Comparison of ENCODE assay signal across 8 cellular contexts in the genomic region with DNA sequence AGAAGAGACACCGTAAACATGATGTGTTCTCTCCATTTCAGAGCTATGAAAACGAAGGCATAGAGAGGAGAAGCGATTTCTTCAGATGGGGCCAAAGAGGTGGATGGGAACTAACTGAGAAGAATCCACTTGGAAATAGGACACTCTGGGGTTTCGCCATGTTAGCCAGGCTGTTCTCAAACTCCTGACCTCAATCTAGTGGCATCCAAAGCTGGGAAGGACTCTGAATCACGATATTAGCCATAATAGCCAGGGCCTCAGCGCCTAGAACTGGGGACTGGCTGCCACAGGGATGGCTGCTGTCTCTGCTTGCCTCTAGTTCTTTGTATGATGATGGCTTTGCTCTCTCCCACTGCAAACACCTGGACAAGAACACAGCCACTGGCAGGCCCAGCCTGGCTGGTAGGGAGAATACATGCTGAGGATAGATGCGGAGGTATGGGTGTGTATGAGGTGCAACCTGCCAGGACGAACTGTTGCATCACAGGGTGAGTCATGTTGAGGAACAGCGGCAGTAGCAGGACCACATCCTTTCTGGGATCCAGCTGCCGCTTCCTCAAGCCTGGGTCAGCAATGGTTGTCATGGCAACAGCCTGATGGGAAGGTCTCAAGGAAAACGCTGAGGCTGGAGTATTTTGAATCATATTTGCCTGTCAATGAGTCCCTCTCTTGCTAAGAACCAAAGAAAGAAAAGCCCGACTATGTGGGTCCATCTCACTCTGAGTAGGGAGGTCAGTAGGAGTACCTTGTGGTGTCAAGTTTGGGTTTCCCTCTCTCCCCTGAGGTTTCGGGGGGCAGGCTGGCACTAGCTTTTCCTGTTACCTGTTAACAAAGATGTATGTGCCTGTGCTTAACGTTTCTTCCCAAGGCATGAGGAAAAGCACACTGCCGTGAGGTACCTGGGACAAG. TPM values are rescaled to one million over a fixed set of nuclear protein-coding genes. Genes with fewer than 3 reads are reported as not detected.
DNase-seq lines count a peak whose midpoint lies in the region; ATAC-seq and TF ChIP-seq lines count a peak whose summit lies in the region.

No MANE protein-coding gene starts in this region.

- H3K4me3 Mint-ChIP-seq in activated CD4-positive, alpha-beta T cell treated with anti-CD3 and anti-CD28 coated beads for 36 hours: no peak overlapping the region

- H3K4me1 Mint-ChIP-seq in activated CD4-positive, alpha-beta T cell treated with anti-CD3 and anti-CD28 coated beads for 36 hours: peaks cover 9% of the 10 kb centered on the region

- CTCF ChIA-PET in activated CD4-positive, alpha-beta T cell treated with anti-CD3 and anti-CD28 coated beads for 36 hours (lab: Charles Lee): interaction anchor here (0.6 to 1.1 kb wide), 4 partner anchors 8 to 183 kb away, joined by 3 to 4 read pairs (median 3); no protein-coding TSS in a partner anchor
- CTCF ChIA-PET in GM10248 (lab: Yijun Ruan, JAX): interaction anchor here (0.8 to 1.4 kb wide), 2 partner anchors 15 to 35 kb away, joined by 3 to 5 read pairs; no protein-coding TSS in a partner anchor

- ATAC-seq in activated CD4-positive, alpha-beta T cell treated with anti-CD3 and anti-CD28 coated beads for 36 hours: peak; percentile 88
- ATAC-seq in left lobe of liver (peak; percentile 18), HG02678 (IDR thresholded peaks at IDR 0.05; ENCODE audit: unreplicated experiment) (no peak)

- TF ChIP-seq CTCF in GM10248 (IDR thresholded peaks at IDR 0.05; ENCODE audit: control extremely low read depth, extremely low read depth, low read depth, missing control alignments): no peak

- no peak overlapping the region for H3K27ac Mint-ChIP-seq in activated CD4-positive, alpha-beta T cell treated with anti-CD3 and anti-CD28 coated beads for 36 hours

- peaks cover 20% of the 10 kb centered on the region for H3K27me3 Mint-ChIP-seq in activated CD4-positive, alpha-beta T cell treated with anti-CD3 and anti-CD28 coated beads for 36 hours

- DNase-seq in activated CD4-positive, alpha-beta T cell treated with anti-CD3 and anti-CD28 coated beads for 36 hours: peak; percentile 63
- no peak for DNase-seq in activated CD4-positive, alpha-beta T cell treated with anti-CD3 and anti-CD28 coated beads, Interleukin-2, amount 50 U/mL, for 4 hours
- DNase-seq in NCI-H524 treated with DMSO at 0.1 percent for 48 hours (lab: John Stamatoyannopoulos, UW): peak; percentile 51
- no peak for DNase-seq in left lobe of liver (ENCODE audit: low spot score)
- DNase-seq in GM10248 (ENCODE audit: extremely low spot score): no peak
- no peak for DNase-seq in NCI-H2171 treated with DMSO at 0.1 percent for 48 hours (lab: John Stamatoyannopoulos, UW)

- POLR2A ChIA-PET in activated CD4-positive, alpha-beta T cell treated with anti-CD3 and anti-CD28 coated beads for 36 hours (lab: Charles Lee): no interaction called here
- POLR2A ChIA-PET in GM10248 (lab: Yijun Ruan, JAX): no interaction called here

- H3K36me3 Mint-ChIP-seq in activated CD4-positive, alpha-beta T cell treated with anti-CD3 and anti-CD28 coated beads for 36 hours (ENCODE audit: low read depth): no peaks in the 10 kb centered on the region

- peak overlapping the region; percentile 79 for H3K27ac ChIP-seq in angular gyrus (ENCODE audit: low read depth, low read length)

- no peaks in the 10 kb centered on the region for H3K9me3 Mint-ChIP-seq in activated CD4-positive, alpha-beta T cell treated with anti-CD3 and anti-CD28 coated beads for 36 hours (ENCODE audit: low read depth)

- intact Hi-C loops in activated CD4-positive, alpha-beta T cell treated with anti-CD3 and anti-CD28 coated beads for 36 hours (cut with DNase I, micrococcal nuclease): no loop called here

RNA-seq across cellular contexts. Expression of a gene that starts 31.1 kb away (rescaled TPM):
- not detected for total RNA-seq in activated CD4-positive, alpha-beta T cell treated with anti-CD3 and anti-CD28 coated beads for 36 hours
- total RNA-seq in left lobe of liver: 0.08 TPM

RNA-seq across cellular contexts. Expression of a gene that starts 59.1 kb away (rescaled TPM):
- total RNA-seq in activated CD4-positive, alpha-beta T cell treated with anti-CD3 and anti-CD28 coated beads for 36 hours: under 1 TPM; 0.05 TPM
- total RNA-seq in left lobe of liver: not detected

Comparison
In these comparisons a context has a peak if more than half of its experiments do, and no peak if none do; other contexts are left out.
1. DNase-seq: peak in activated CD4-positive, alpha-beta T cell treated with anti-CD3 and anti-CD28 coated beads for 36 hours (single experiment) and NCI-H524 treated with DMSO at 0.1 percent for 48 hours (single experiment); none in activated CD4-positive, alpha-beta T cell treated with anti-CD3 and anti-CD28 coated beads, Interleukin-2, amount 50 U/mL, for 4 hours (0 of 2), left lobe of liver (single experiment), GM10248 (single experiment) and NCI-H2171 treated with DMSO at 0.1 percent for 48 hours (single experiment).